Comparison of ENCODE assay signal across 17 cellular contexts in genomic region chr19:36106441-36106840, GRCh38. TPM values are rescaled to one million over a fixed set of nuclear protein-coding genes. Genes with fewer than 3 reads are reported as not detected.
DNase-seq lines count a peak whose midpoint lies in the region; ATAC-seq and TF ChIP-seq lines count a peak whose summit lies in the region.
"Had no signal": no experiment of that assay in that cellular context is flagged by ENCODE, and none has a peak within 500 bp of the region (broad histone marks: within the 10 kb centered on the region; RNA-seq: fewer than 3 reads in every experiment).

No MANE protein-coding gene starts in this region.

- no peaks in the 10 kb centered on the region for H3K9me2 ChIP-seq in Karpas-422 (replicated peaks; ENCODE audit: insufficient read depth, low read length)

- no peak overlapping the region for H2AK5ac ChIP-seq in H9 (ENCODE audit: insufficient read length, low read length)

- no peak overlapping the region for H4K8ac ChIP-seq in H9 (replicated peaks; ENCODE audit: insufficient read length, low read depth, low read length)

- no peaks in the 10 kb centered on the region for H3K79me2 ChIP-seq in mammary epithelial cell (ENCODE audit: insufficient read depth, low read length)
- H3K79me2 ChIP-seq in H9 (ENCODE audit: insufficient read depth, low read length) = no peaks in the 10 kb centered on the region
- H3K79me2 ChIP-seq in Karpas-422 (ENCODE audit: low read length) = no peaks in the 10 kb centered on the region

- peaks cover 15% of the 10 kb centered on the region for H3K36me3 Mint-ChIP-seq in MCF 10A (ENCODE audit: insufficient read depth, unreplicated experiment)
- H3K36me3 Mint-ChIP-seq in H9 (ENCODE audit: insufficient read depth in 1 of 3, low read depth in 3 of 3) = peaks cover 24 to 56% (median 44%) of the 10 kb centered on the region in 3 experiments
- H3K36me3 Mint-ChIP-seq in WTC11 = peaks cover 12% of the 10 kb centered on the region
- peaks cover 2% of the 10 kb centered on the region for H3K36me3 Mint-ChIP-seq in activated naive CD8-positive, alpha-beta T cell treated with anti-CD3 and anti-CD28 coated beads, Interleukin-2, amount 50 U/mL, for 24 hours (ENCODE audit: low read depth)

- H3K9me3 Mint-ChIP-seq in MCF 10A (ENCODE audit: unreplicated experiment) = no peaks in the 10 kb centered on the region
- no peaks in the 10 kb centered on the region for H3K9me3 Mint-ChIP-seq in H9
- H3K9me3 Mint-ChIP-seq in WTC11 = no peaks in the 10 kb centered on the region
- H3K9me3 Mint-ChIP-seq in activated naive CD8-positive, alpha-beta T cell treated with anti-CD3 and anti-CD28 coated beads, Interleukin-2, amount 50 U/mL, for 24 hours = no peaks in the 10 kb centered on the region

- POLR2A ChIA-PET in MCF 10A (lab: Yijun Ruan, JAX) = interaction anchor here (0.6 to 1.2 kb wide), 3 partner anchors 8 to 206 kb away, joined by 3 to 4 read pairs (median 4); partner anchors contain the start of genes POLR2I and TBCB
- POLR2A ChIA-PET in WTC11 (lab: Charles Lee) = no interaction called here

- no peak overlapping the region for H3K14ac ChIP-seq in H9 (ENCODE audit: insufficient read depth, low read length)

- dilution Hi-C loops in mammary epithelial cell (cut with HindIII; ENCODE audit: low sequenced_read_pairs) = loop anchor here (5.0 kb wide), 2 partner anchors 54 to 79 kb away; partner anchors contain the start of genes THAP8 and WDR62

- intact Hi-C loops in MCF 10A (cut with micrococcal nuclease) = no loop called here
- intact Hi-C loops in mammary epithelial cell (cut with micrococcal nuclease) = no loop called here
- intact Hi-C loops in left ventricle myocardium superior (cut with micrococcal nuclease) = no loop called here

- BruUV-seq in MCF 10A (replicated peaks; lab: Mats Ljungman, UMichigan) = no TSS peak
- BruUV-seq in mammary epithelial cell (replicated peaks; lab: Mats Ljungman, UMichigan) = no TSS peak

- no peaks in the 10 kb centered on the region for H3K23me2 ChIP-seq in H9 (ENCODE audit: insufficient read length, low read depth, low read length, poor library complexity, severe bottlenecking)

- no peak overlapping the region for H3T11ph ChIP-seq in H9 (ENCODE audit: low read length)

- no peak for DNase-seq in MCF 10A (ENCODE audit: unreplicated experiment)
- no peak for DNase-seq in mammary epithelial cell
- no peak for DNase-seq in H9
- DNase-seq in WTC11 (ENCODE audit: low spot score) = no peak
- peak; percentile 55 for DNase-seq in left ventricle myocardium superior
- DNase-seq in activated naive CD8-positive, alpha-beta T cell treated with anti-CD3 and anti-CD28 coated beads, Interleukin-2, amount 50 U/mL, for 24 hours = no peak
- DNase-seq in caudate nucleus (lab: John Stamatoyannopoulos, UW) = no peak
- DNase-seq in Karpas-422 = no peak
- DNase-seq: Caco-2; DMS153; NCI-H1417 treated with DMSO at 0.1 percent for 48 hours; NCI-H2029 treated with DMSO at 0.1 percent for 48 hours; NCI-H446 treated with DMSO at 0.1 percent for 48 hours; NK-92 treated with Interleukin-12 subunit alpha and Interleukin-12 subunit beta, amount 100 ng/mL, for 24 hours had no signal

- ATAC-seq in WTC11 (no peak), left ventricle myocardium superior (peak; percentile 62)
- ATAC-seq in activated naive CD8-positive, alpha-beta T cell treated with anti-CD3 and anti-CD28 coated beads, Interleukin-2, amount 50 U/mL, for 24 hours = no peak

- H3K27ac Mint-ChIP-seq in MCF 10A (ENCODE audit: low read depth, unreplicated experiment) (peak overlapping the region; percentile 47), H9 (peak overlapping the region in 2 of 3 experiments; percentile 92 to 93; a peak in 5 of 7 replicates), WTC11 (0 out of 2 replicates have a peak overlapping the region, but pooled peaks have one; percentile 79)
- H3K27ac Mint-ChIP-seq in activated naive CD8-positive, alpha-beta T cell treated with anti-CD3 and anti-CD28 coated beads, Interleukin-2, amount 50 U/mL, for 24 hours = no peak overlapping the region

- H3K23ac ChIP-seq in H9 (ENCODE audit: insufficient read length, low read depth, low read length) = no peak overlapping the region

- H3K18ac ChIP-seq in H9 (ENCODE audit: insufficient read length, low read depth, low read length) = no peak overlapping the region

- H3K4me3 Mint-ChIP-seq in MCF 10A (ENCODE audit: unreplicated experiment) (no peak overlapping the region), H9 (0 out of 5 replicates have a peak overlapping the region, but pooled peaks of 1 of the 2 experiments have one; percentile 31), WTC11 (no peak overlapping the region)
- no peak overlapping the region for H3K4me3 Mint-ChIP-seq in activated naive CD8-positive, alpha-beta T cell treated with anti-CD3 and anti-CD28 coated beads, Interleukin-2, amount 50 U/mL, for 24 hours

- no peaks in the 10 kb centered on the region for H3K27me3 Mint-ChIP-seq in MCF 10A (ENCODE audit: insufficient read depth, unreplicated experiment)
- H3K27me3 Mint-ChIP-seq in H9 (ENCODE audit: low read depth) = no peaks in the 10 kb centered on the region; the same call in 1 of the 2 replicates
- no peaks in the 10 kb centered on the region for H3K27me3 Mint-ChIP-seq in WTC11 (ENCODE audit: low read depth)
- H3K27me3 Mint-ChIP-seq in activated naive CD8-positive, alpha-beta T cell treated with anti-CD3 and anti-CD28 coated beads, Interleukin-2, amount 50 U/mL, for 24 hours = no peaks in the 10 kb centered on the region

- 100% methylated on average over 3 of the region's 6 CpGs for WGBS in mammary epithelial cell (ENCODE audit: low coverage, missing lambda C conversion rate)
- WGBS in H9 (ENCODE audit: extremely low coverage, insufficient read length, low lambda C conversion rate) = no CpG with 5 or more reads among the region's 6 CpGs

- H4K91ac ChIP-seq in H9 (ENCODE audit: insufficient read length, low read depth, low read length) = no peak overlapping the region

- H3K4me2 ChIP-seq in mammary epithelial cell (ENCODE audit: insufficient read depth, low read depth, low read length) (no peak overlapping the region), H9 (ENCODE audit: insufficient read depth, insufficient read length, low read length) (no peak overlapping the region), Karpas-422 (ENCODE audit: low read depth, low read length, poor library complexity, severe bottlenecking) (no peak overlapping the region)

- no peak overlapping the region for H3K4me3 ChIP-seq in mammary epithelial cell (replicated peaks in 1 of 3; ENCODE audit: insufficient read depth in 1 of 3, low read depth in 2 of 3, low read length in 3 of 3)
- H3K4me3 ChIP-seq in Karpas-422 (ENCODE audit: low read length) = no peak overlapping the region

- H4K5ac ChIP-seq in H9 (ENCODE audit: insufficient read length, low read depth, low read length) = no peak overlapping the region

- H3K27me3 ChIP-seq in mammary epithelial cell (ENCODE audit: insufficient read depth, low read length) = no peaks in the 10 kb centered on the region
- no peaks in the 10 kb centered on the region for H3K27me3 ChIP-seq in H9 (ENCODE audit: insufficient read depth, low read length)
- no peaks in the 10 kb centered on the region for H3K27me3 ChIP-seq in Karpas-422 (ENCODE audit: low read length)

- H3K36me3 ChIP-seq in mammary epithelial cell (ENCODE audit: insufficient read depth, low read length) (peaks cover 2% of the 10 kb centered on the region), Karpas-422 (ENCODE audit: insufficient read depth, low read length) (peaks cover 21% of the 10 kb centered on the region)

- in situ Hi-C loops in mammary epithelial cell (cut with MboI; ENCODE audit: low sequenced_read_pairs in 2 of 2) = no loop called here

- no peak overlapping the region for H2BK5ac ChIP-seq in H9 (ENCODE audit: insufficient read length, low read length)

- H3K4me1 ChIP-seq in mammary epithelial cell (ENCODE audit: insufficient read depth, low read length) (peaks cover 19% of the 10 kb centered on the region), H9 (ENCODE audit: insufficient read depth, low read length) (no peaks in the 10 kb centered on the region; the same call in 1 of the 2 replicates), Karpas-422 (ENCODE audit: low read length) (peaks cover 28% of the 10 kb centered on the region)
- H3K4me1 ChIP-seq: Caco-2 had no signal

- CTCF ChIA-PET in MCF 10A (lab: Yijun Ruan, JAX) = interaction anchor here (0.5 kb wide), 1 partner anchor 10 kb away, joined by 6 read pairs; no protein-coding TSS in a partner anchor
- CTCF ChIA-PET in mammary epithelial cell (lab: Charles Lee; ENCODE audit: low non-redundant PET) = no interaction called here
- CTCF ChIA-PET in WTC11 (lab: Charles Lee) = no interaction called here

- no peak overlapping the region for H3K27ac ChIP-seq in mammary epithelial cell (ENCODE audit: insufficient read depth, low read depth, low read length)
- no peak overlapping the region for H3K27ac ChIP-seq in H9 (ENCODE audit: insufficient read length, low read depth, low read length)
- no peak overlapping the region for H3K27ac ChIP-seq in caudate nucleus (ENCODE audit: low read depth, low read length)
- no peak overlapping the region for H3K27ac ChIP-seq in Karpas-422 (ENCODE audit: low read length)

- H2BK12ac ChIP-seq in H9 (ENCODE audit: insufficient read length, low read depth, low read length) = no peak overlapping the region

- H2BK120ac ChIP-seq in H9 (ENCODE audit: low read depth, low read length, poor library complexity, severe bottlenecking) = no peak overlapping the region

- TF ChIP-seq CTCF in MCF 10A (IDR thresholded peaks at IDR 0.05; ENCODE audit: unreplicated experiment) (no peak), mammary epithelial cell (conservative IDR thresholded peaks at IDR 0.05 in 1 of 2, IDR thresholded peaks at IDR 0.05 in 1 of 2; ENCODE audit: extremely low read depth in 1 of 2, insufficient read depth in 1 of 2, low read depth in 1 of 2, low read length in 2 of 2) (no peak), H9 (conservative IDR thresholded peaks at IDR 0.05) (no peak), WTC11 (IDR thresholded peaks at IDR 0.05) (no peak)

- H3K9me3 ChIP-seq in mammary epithelial cell (replicated peaks; ENCODE audit: insufficient read depth, low read length) = no peaks in the 10 kb centered on the region
- no peaks in the 10 kb centered on the region for H3K9me3 ChIP-seq in H9 (ENCODE audit: control insufficient read depth, low read depth, low read length)
- no peaks in the 10 kb centered on the region for H3K9me3 ChIP-seq in Karpas-422 (ENCODE audit: low read length)
- H3K9me3 ChIP-seq: Caco-2 had no signal

- no peak overlapping the region for H2BK20ac ChIP-seq in H9 (ENCODE audit: low read depth, low read length, poor library complexity, severe bottlenecking)

- no peak overlapping the region for H2BK15ac ChIP-seq in H9 (ENCODE audit: low read depth, low read length)

- H4K20me1 ChIP-seq in mammary epithelial cell (ENCODE audit: insufficient read depth, low read length) (no peaks in the 10 kb centered on the region), H9 (ENCODE audit: control insufficient read depth, insufficient read depth, insufficient read length) (no peaks in the 10 kb centered on the region), Karpas-422 (ENCODE audit: insufficient read depth, low read depth, low read length) (peaks cover 26% of the 10 kb centered on the region)

- H3K9ac ChIP-seq in mammary epithelial cell (ENCODE audit: insufficient read depth, low read length) (no peak overlapping the region), H9 (ENCODE audit: extremely low read depth, insufficient read length, low read length) (no peak overlapping the region), Karpas-422 (ENCODE audit: low read length) (no peak overlapping the region)

- H3K4me1 Mint-ChIP-seq in MCF 10A (ENCODE audit: insufficient read depth, unreplicated experiment) (no peaks in the 10 kb centered on the region), H9 (peaks cover 23 to 25% of the 10 kb centered on the region in 2 experiments), WTC11 (peaks cover 10% of the 10 kb centered on the region)
- no peaks in the 10 kb centered on the region for H3K4me1 Mint-ChIP-seq in activated naive CD8-positive, alpha-beta T cell treated with anti-CD3 and anti-CD28 coated beads, Interleukin-2, amount 50 U/mL, for 24 hours

- no peaks in the 10 kb centered on the region for H3K79me1 ChIP-seq in H9 (ENCODE audit: insufficient read depth, low read depth, low read length, poor library complexity, severe bottlenecking)

- no peak overlapping the region for H3K4ac ChIP-seq in H9 (ENCODE audit: low read depth, low read length)

- H3K56ac ChIP-seq in H9 (ENCODE audit: insufficient read length, low read depth, low read length) = no peak overlapping the region

- H2AFZ ChIP-seq in mammary epithelial cell (ENCODE audit: low read depth, low read length) (no peak overlapping the region), H9 (ENCODE audit: low read length) (no peak overlapping the region), Karpas-422 (ENCODE audit: low read length) (no peak overlapping the region)

RNA-seq across cellular contexts. Expression of gene OVOL3, which starts 4.5 kb away (rescaled TPM):
- not detected in 2 replicates for total RNA-seq in MCF 10A (2022)
- not detected for total RNA-seq in mammary epithelial cell
- polyA plus RNA-seq in mammary epithelial cell = not detected
- polyA minus RNA-seq in mammary epithelial cell = not detected
- not detected in 2 replicates for total RNA-seq in H9 (2021)
- not detected in 3 replicates for total RNA-seq in WTC11 (2021)
- not detected for total RNA-seq in left ventricle myocardium superior
- total RNA-seq in Karpas-422 (2014; rRNA removed; shearing (Covaris generic); ENCODE audit: low replicate concordance) = 1.6 and 3.1 TPM in 2 replicates
- total RNA-seq: Caco-2, H1, HT1080, OCI-LY7 had no signal

RNA-seq across cellular contexts. Expression of gene POLR2I, which starts 8.2 kb away (rescaled TPM):
- total RNA-seq in MCF 10A (2022) (112 and 126 TPM in 2 replicates), mammary epithelial cell (10 to 100 TPM; 28.7 to 84.5 TPM), H9 (2021) (145 and 146 TPM in 2 replicates), WTC11 (2021) (161 to 177 TPM (median 165 TPM) in 3 replicates), left ventricle myocardium superior (157 TPM)
- 57.9 TPM for polyA plus RNA-seq in mammary epithelial cell
- 46.7 TPM for polyA minus RNA-seq in mammary epithelial cell
- total RNA-seq in Karpas-422 (2014; rRNA removed; shearing (Covaris generic); ENCODE audit: low replicate concordance) = 175 and 322 TPM in 2 replicates

RNA-seq across cellular contexts. Expression of gene TBCB, which starts 8.8 kb away (rescaled TPM):
- total RNA-seq in MCF 10A (2022) = 101 and 122 TPM in 2 replicates
- total RNA-seq in mammary epithelial cell = 100 to 1,000 TPM; 139 to 149 TPM
- polyA plus RNA-seq in mammary epithelial cell = 177 TPM
- 155 TPM for polyA minus RNA-seq in mammary epithelial cell
- total RNA-seq in H9 (2021) = 203 and 216 TPM in 2 replicates
- 170 to 187 TPM (median 182 TPM) in 3 replicates for total RNA-seq in WTC11 (2021)
- 93.7 TPM for total RNA-seq in left ventricle myocardium superior
- 200 and 242 TPM in 2 replicates for total RNA-seq in Karpas-422 (2014; rRNA removed; shearing (Covaris generic); ENCODE audit: low replicate concordance)

RNA-seq across cellular contexts. Expression of gene CAPNS1, which starts 33.4 kb away (rescaled TPM):
- 666 and 788 TPM in 2 replicates for total RNA-seq in MCF 10A (2022)
- total RNA-seq in mammary epithelial cell = 1,000 to 10,000 TPM in 1 of 2 donors, 100 to 1,000 TPM in 1; 328 to 1,073 TPM
- polyA plus RNA-seq in mammary epithelial cell = 889 TPM
- polyA minus RNA-seq in mammary epithelial cell = 1,358 TPM
- 379 and 399 TPM in 2 replicates for total RNA-seq in H9 (2021)
- 332 to 358 TPM (median 344 TPM) in 3 replicates for total RNA-seq in WTC11 (2021)
- total RNA-seq in left ventricle myocardium superior = 838 TPM
- total RNA-seq in Karpas-422 (2014; rRNA removed; shearing (Covaris generic); ENCODE audit: low replicate concordance) = 121 and 180 TPM in 2 replicates

RNA-seq across cellular contexts. Expression of gene COX7A1, which starts 45.8 kb away (rescaled TPM):
- total RNA-seq in MCF 10A (2022) (not detected in 2 replicates), mammary epithelial cell (1 to 10 TPM in 1 of 2 donors, not detected in 1; 1.0 TPM), H9 (2021) (not detected in 2 replicates), WTC11 (2021) (0.64 to 1.0 TPM (median 0.70 TPM) in 3 replicates), left ventricle myocardium superior (3,262 TPM)
- polyA plus RNA-seq in mammary epithelial cell = not detected
- polyA minus RNA-seq in mammary epithelial cell = not detected
- not detected in 2 replicates for total RNA-seq in Karpas-422 (2014; rRNA removed; shearing (Covaris generic); ENCODE audit: low replicate concordance)
- total RNA-seq: Caco-2, HT1080, OCI-LY7 had no signal
